1 cellular context compared by ENCODE assay signal in the genomic region with DNA sequence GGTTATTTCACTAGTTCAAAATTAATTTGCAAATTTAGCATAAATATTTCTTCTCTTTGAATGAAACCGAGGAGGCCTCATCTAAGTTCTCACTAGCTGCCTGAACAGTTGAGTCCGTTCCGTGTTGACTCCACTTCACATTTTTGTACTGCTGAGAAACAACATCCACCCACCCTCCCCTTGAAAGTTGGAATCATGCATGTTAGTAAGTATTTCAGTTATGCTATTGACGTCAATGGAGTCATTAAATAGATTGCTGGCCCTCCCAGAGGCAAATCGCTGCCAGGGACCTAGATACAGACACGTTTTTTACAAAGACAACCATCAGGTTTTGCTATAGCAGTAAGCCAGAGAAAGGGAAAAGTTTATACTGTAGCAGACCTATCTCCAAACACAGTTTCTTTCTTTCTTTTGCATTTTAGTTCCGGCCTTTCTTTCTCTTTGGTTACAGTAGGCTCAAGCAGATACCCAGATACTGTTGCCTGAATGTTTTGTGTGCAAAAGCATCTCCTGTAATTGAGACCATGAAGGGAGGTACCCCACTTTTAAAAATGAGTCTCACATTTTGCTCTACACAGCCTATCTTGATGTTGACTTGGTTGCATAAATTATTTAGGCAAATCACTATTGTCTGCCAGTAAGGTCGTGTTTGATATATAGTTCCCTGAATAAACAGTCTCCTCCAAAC.
A peak's percentile ranks its signal among the peaks of the same experiment; 100 is the strongest.
TF ChIP-seq lines count a peak whose summit lies in the region.

No MANE protein-coding gene starts in this region.

TF ChIP-seq in IMR-90, 13 proteins besides CTCF, POLR2A, EP300 and RAD21 (continued from another document):
- TF ChIP-seq RCOR1 (IDR thresholded peaks at IDR 0.05; ENCODE audit: insufficient replicate concordance, low read length): no peak
- TF ChIP-seq BHLHE40 (IDR thresholded peaks at IDR 0.05; ENCODE audit: low read depth, low read length): peak; percentile 82
- TF ChIP-seq SMC3 (IDR thresholded peaks at IDR 0.05; ENCODE audit: low read depth, low read length): peak; percentile 38; the same call in 1 of the 2 replicates
- no peak for TF ChIP-seq CHD1 (IDR thresholded peaks at IDR 0.05; ENCODE audit: low read depth, low read length)
TF ChIP-seq in IMR-90: peak in this region for 7.
